In the genomic region with DNA sequence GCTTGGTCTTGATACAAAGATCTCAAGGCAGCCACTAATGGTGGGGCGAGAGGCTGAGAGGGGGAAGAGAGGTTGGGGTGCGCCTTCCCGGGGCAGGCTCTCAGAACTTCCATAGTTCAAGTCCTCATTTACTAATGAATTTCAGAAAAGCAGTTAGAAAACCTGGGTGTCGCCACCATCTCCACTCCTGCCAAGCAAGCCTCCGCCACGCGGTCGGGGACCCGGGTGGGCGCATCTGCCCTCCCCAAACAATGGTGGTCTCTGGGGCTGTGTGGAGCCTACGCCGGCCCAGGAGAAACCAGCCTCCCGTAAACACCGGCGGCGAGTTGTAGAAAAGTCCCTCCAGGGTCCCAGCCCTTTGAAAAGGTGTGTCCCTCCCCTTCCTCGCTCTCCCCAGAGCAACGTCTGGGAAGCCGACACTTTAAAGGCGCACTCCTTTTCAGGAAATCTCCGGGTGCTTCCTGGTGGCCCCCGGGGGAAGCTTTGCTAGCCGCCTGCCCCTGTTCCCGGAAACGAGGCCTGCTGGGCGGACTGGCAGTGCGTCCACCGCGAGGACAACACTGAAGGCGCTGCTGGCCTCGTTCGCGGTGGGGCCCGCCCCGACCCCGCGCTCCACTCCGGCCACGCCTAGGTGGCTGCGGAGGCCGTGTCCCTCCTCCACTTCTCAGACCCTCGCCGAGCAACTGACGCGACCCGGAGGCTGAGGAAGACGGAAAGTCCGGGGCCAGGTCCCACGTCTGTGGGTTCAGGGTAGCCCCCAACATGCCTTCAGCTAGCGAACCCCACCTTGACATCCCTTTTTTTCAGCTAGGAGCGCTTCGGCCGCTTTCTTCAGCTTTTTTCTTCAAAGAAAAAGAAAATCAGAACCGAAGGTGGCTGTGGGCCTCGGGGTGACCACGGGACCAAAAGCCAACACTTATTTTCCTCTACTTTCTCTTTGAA, we compare ENCODE assay signal across 1 cellular context.
A peak's percentile ranks its signal among the peaks of the same experiment; 100 is the strongest.
TF ChIP-seq lines count a peak whose summit lies in the region.

No MANE protein-coding gene starts in this region.

TF ChIP-seq in K562, 482 proteins besides CTCF, POLR2A, EP300 and RAD21 (continued from another document and continues in another):
- TF ChIP-seq, protein P1, sequence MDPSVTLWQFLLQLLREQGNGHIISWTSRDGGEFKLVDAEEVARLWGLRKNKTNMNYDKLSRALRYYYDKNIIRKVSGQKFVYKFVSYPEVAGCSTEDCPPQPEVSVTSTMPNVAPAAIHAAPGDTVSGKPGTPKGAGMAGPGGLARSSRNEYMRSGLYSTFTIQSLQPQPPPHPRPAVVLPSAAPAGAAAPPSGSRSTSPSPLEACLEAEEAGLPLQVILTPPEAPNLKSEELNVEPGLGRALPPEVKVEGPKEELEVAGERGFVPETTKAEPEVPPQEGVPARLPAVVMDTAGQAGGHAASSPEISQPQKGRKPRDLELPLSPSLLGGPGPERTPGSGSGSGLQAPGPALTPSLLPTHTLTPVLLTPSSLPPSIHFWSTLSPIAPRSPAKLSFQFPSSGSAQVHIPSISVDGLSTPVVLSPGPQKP (CRISPR knock-in tag; IDR thresholded peaks at IDR 0.05), result no peak
- TF ChIP-seq MCM5 (IDR thresholded peaks at IDR 0.05; ENCODE audit: low read depth) (no peak), ZNF551 (CRISPR knock-in tag; IDR thresholded peaks at IDR 0.05) (no peak), IRF2 (CRISPR knock-in tag; IDR thresholded peaks at IDR 0.05) (peak; percentile 17; the same call in 1 of the 2 replicates), RBM14 (IDR thresholded peaks at IDR 0.05; ENCODE audit: borderline replicate concordance, insufficient read depth, low read depth, low read length) (no peak), ID3 (CRISPR knock-in tag; IDR thresholded peaks at IDR 0.05) (no peak), ID3 (tag; IDR thresholded peaks at IDR 0.05) (no peak), NR4A1 (CRISPR knock-in tag; IDR thresholded peaks at IDR 0.05) (no peak), NR4A1 (tag; IDR thresholded peaks at IDR 0.05) (no peak), CREB1 (IDR thresholded peaks at IDR 0.05) (no peak), CREB1 (CRISPR knock-in tag; IDR thresholded peaks at IDR 0.05) (peak; percentile 26; the same call in 1 of the 2 replicates), FOXP1 (CRISPR knock-in tag; IDR thresholded peaks at IDR 0.05) (0 out of 2 replicates have a peak, but pooled peaks have one; percentile 53), DEAF1 (CRISPR knock-in tag; IDR thresholded peaks at IDR 0.05) (no peak), ZKSCAN8 (CRISPR knock-in tag; IDR thresholded peaks at IDR 0.05) (no peak), KLF13 (tag; IDR thresholded peaks at IDR 0.05; ENCODE audit: borderline replicate concordance, low read depth) (no peak), UBTF (IDR thresholded peaks at IDR 0.05; ENCODE audit: borderline replicate concordance in 1 of 2, low read depth in 2 of 2, low read length in 2 of 2) (no peak), POLR2G (IDR thresholded peaks at IDR 0.05; ENCODE audit: low read depth, low read length) (0 out of 2 replicates have a peak, but pooled peaks have one; percentile 18)
- TF ChIP-seq, protein P2, sequence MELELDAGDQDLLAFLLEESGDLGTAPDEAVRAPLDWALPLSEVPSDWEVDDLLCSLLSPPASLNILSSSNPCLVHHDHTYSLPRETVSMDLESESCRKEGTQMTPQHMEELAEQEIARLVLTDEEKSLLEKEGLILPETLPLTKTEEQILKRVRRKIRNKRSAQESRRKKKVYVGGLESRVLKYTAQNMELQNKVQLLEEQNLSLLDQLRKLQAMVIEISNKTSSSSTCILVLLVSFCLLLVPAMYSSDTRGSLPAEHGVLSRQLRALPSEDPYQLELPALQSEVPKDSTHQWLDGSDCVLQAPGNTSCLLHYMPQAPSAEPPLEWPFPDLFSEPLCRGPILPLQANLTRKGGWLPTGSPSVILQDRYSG (tag; conservative IDR thresholded peaks at IDR 0.05; ENCODE audit: low read depth), result no peak
- TF ChIP-seq, protein P3, sequence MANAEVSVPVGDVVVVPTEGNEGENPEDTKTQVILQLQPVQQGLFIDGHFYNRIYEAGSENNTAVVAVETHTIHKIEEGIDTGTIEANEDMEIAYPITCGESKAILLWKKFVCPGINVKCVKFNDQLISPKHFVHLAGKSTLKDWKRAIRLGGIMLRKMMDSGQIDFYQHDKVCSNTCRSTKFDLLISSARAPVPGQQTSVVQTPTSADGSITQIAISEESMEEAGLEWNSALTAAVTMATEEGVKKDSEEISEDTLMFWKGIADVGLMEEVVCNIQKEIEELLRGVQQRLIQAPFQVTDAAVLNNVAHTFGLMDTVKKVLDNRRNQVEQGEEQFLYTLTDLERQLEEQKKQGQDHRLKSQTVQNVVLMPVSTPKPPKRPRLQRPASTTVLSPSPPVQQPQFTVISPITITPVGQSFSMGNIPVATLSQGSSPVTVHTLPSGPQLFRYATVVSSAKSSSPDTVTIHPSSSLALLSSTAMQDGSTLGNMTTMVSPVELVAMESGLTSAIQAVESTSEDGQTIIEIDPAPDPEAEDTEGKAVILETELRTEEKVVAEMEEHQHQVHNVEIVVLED (CRISPR knock-in tag; IDR thresholded peaks at IDR 0.05), result no peak
- TF ChIP-seq, protein P4, sequence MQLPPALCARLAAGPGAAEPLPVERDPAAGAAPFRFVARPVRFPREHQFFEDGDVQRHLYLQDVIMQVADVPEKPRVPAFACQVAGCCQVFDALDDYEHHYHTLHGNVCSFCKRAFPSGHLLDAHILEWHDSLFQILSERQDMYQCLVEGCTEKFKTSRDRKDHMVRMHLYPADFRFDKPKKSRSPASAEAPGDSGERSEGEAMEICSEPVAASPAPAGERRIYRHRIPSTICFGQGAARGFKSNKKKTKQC (CRISPR knock-in tag; IDR thresholded peaks at IDR 0.05), result peak; percentile 95
- TF ChIP-seq, protein P5, sequence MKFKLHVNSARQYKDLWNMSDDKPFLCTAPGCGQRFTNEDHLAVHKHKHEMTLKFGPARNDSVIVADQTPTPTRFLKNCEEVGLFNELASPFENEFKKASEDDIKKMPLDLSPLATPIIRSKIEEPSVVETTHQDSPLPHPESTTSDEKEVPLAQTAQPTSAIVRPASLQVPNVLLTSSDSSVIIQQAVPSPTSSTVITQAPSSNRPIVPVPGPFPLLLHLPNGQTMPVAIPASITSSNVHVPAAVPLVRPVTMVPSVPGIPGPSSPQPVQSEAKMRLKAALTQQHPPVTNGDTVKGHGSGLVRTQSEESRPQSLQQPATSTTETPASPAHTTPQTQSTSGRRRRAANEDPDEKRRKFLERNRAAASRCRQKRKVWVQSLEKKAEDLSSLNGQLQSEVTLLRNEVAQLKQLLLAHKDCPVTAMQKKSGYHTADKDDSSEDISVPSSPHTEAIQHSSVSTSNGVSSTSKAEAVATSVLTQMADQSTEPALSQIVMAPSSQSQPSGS (CRISPR knock-in tag; IDR thresholded peaks at IDR 0.05), result peak; percentile 43; the same call in 1 of the 2 replicates
- TF ChIP-seq, protein P6, sequence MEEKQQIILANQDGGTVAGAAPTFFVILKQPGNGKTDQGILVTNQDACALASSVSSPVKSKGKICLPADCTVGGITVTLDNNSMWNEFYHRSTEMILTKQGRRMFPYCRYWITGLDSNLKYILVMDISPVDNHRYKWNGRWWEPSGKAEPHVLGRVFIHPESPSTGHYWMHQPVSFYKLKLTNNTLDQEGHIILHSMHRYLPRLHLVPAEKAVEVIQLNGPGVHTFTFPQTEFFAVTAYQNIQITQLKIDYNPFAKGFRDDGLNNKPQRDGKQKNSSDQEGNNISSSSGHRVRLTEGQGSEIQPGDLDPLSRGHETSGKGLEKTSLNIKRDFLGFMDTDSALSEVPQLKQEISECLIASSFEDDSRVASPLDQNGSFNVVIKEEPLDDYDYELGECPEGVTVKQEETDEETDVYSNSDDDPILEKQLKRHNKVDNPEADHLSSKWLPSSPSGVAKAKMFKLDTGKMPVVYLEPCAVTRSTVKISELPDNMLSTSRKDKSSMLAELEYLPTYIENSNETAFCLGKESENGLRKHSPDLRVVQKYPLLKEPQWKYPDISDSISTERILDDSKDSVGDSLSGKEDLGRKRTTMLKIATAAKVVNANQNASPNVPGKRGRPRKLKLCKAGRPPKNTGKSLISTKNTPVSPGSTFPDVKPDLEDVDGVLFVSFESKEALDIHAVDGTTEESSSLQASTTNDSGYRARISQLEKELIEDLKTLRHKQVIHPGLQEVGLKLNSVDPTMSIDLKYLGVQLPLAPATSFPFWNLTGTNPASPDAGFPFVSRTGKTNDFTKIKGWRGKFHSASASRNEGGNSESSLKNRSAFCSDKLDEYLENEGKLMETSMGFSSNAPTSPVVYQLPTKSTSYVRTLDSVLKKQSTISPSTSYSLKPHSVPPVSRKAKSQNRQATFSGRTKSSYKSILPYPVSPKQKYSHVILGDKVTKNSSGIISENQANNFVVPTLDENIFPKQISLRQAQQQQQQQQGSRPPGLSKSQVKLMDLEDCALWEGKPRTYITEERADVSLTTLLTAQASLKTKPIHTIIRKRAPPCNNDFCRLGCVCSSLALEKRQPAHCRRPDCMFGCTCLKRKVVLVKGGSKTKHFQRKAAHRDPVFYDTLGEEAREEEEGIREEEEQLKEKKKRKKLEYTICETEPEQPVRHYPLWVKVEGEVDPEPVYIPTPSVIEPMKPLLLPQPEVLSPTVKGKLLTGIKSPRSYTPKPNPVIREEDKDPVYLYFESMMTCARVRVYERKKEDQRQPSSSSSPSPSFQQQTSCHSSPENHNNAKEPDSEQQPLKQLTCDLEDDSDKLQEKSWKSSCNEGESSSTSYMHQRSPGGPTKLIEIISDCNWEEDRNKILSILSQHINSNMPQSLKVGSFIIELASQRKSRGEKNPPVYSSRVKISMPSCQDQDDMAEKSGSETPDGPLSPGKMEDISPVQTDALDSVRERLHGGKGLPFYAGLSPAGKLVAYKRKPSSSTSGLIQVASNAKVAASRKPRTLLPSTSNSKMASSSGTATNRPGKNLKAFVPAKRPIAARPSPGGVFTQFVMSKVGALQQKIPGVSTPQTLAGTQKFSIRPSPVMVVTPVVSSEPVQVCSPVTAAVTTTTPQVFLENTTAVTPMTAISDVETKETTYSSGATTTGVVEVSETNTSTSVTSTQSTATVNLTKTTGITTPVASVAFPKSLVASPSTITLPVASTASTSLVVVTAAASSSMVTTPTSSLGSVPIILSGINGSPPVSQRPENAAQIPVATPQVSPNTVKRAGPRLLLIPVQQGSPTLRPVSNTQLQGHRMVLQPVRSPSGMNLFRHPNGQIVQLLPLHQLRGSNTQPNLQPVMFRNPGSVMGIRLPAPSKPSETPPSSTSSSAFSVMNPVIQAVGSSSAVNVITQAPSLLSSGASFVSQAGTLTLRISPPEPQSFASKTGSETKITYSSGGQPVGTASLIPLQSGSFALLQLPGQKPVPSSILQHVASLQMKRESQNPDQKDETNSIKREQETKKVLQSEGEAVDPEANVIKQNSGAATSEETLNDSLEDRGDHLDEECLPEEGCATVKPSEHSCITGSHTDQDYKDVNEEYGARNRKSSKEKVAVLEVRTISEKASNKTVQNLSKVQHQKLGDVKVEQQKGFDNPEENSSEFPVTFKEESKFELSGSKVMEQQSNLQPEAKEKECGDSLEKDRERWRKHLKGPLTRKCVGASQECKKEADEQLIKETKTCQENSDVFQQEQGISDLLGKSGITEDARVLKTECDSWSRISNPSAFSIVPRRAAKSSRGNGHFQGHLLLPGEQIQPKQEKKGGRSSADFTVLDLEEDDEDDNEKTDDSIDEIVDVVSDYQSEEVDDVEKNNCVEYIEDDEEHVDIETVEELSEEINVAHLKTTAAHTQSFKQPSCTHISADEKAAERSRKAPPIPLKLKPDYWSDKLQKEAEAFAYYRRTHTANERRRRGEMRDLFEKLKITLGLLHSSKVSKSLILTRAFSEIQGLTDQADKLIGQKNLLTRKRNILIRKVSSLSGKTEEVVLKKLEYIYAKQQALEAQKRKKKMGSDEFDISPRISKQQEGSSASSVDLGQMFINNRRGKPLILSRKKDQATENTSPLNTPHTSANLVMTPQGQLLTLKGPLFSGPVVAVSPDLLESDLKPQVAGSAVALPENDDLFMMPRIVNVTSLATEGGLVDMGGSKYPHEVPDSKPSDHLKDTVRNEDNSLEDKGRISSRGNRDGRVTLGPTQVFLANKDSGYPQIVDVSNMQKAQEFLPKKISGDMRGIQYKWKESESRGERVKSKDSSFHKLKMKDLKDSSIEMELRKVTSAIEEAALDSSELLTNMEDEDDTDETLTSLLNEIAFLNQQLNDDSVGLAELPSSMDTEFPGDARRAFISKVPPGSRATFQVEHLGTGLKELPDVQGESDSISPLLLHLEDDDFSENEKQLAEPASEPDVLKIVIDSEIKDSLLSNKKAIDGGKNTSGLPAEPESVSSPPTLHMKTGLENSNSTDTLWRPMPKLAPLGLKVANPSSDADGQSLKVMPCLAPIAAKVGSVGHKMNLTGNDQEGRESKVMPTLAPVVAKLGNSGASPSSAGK (IDR thresholded peaks at IDR 0.05), result peak; percentile 78
